ENCODE assay signal across 12 cellular contexts in genomic region chrX:30576881-30577280, GRCh38. TPM values are rescaled to one million over a fixed set of nuclear protein-coding genes. Genes with fewer than 3 reads are reported as not detected.
DNase-seq lines count a peak whose midpoint lies in the region; ATAC-seq and TF ChIP-seq lines count a peak whose summit lies in the region.
"Had no signal": no experiment of that assay in that cellular context is flagged by ENCODE, and none has a peak within 500 bp of the region (broad histone marks: within the 10 kb centered on the region; RNA-seq: fewer than 3 reads in every experiment).

No MANE protein-coding gene starts in this region.

- H3K36me3 Mint-ChIP-seq in activated T-helper 2 cell treated with anti-CD3 and anti-CD28 coated beads, Interferon-gamma antibody, Interleukin-2, Interleukin-4, amounts not matched to agents 10 μg/mL and 5 μg/mL and 100 μg/mL, durations not matched to agents 14 hours and 24 hours and 36 hours (ENCODE audit: low read depth), result peaks cover 18% of the 10 kb centered on the region

- no peak for ATAC-seq in GM18861 (IDR thresholded peaks at IDR 0.05; ENCODE audit: unreplicated experiment)
- ATAC-seq: esophagus mucosa had no signal

- TF ChIP-seq CTCF in GM06990 (IDR thresholded peaks at IDR 0.05; ENCODE audit: insufficient read depth, low read length, poor library complexity, severe bottlenecking) (no peak), HL-60 (IDR thresholded peaks at IDR 0.05; ENCODE audit: insufficient read depth, low read length) (no peak), neutrophil (IDR thresholded peaks at IDR 0.05) (no peak)

- H3K4me3 ChIP-seq in GM06990 (replicated peaks; ENCODE audit: low read depth, low read length) (peak overlapping the region; percentile 56), HL-60 (replicated peaks; ENCODE audit: insufficient read depth, low read length) (peak overlapping the region; percentile 49), neutrophil (ENCODE audit: low read depth in 1 of 2, low read length in 1 of 2) (peak overlapping the region; percentile 65 to 69)

- H3K27ac Mint-ChIP-seq in activated T-helper 2 cell treated with anti-CD3 and anti-CD28 coated beads, Interferon-gamma antibody, Interleukin-2, Interleukin-4, amounts not matched to agents 10 μg/mL and 5 μg/mL and 100 μg/mL, durations not matched to agents 14 hours and 24 hours and 36 hours, result peak overlapping the region; percentile 96
- H3K27ac Mint-ChIP-seq: nephron progenitor cell had no signal

- no peak for DNase-seq in GM06990 (ENCODE audit: extremely low read depth, insufficient read length)
- DNase-seq in HL-60 (ENCODE audit: low read depth in 1 of 2, low spot score in 1 of 2), result peak in 1 of 2 experiments; percentile 20
- no peak for DNase-seq in activated T-helper 2 cell treated with anti-CD3 and anti-CD28 coated beads, Interferon-gamma antibody, Interleukin-2, Interleukin-4, amounts not matched to agents 10 μg/mL and 5 μg/mL and 100 μg/mL, durations not matched to agents 14 hours and 24 hours and 36 hours (ENCODE audit: low spot score)
- DNase-seq in cardiac septum (ENCODE audit: low spot score), result no peak
- DNase-seq in NCI-H1105 treated with DMSO at 0.1 percent for 48 hours (lab: John Stamatoyannopoulos, UW), result no peak
- DNase-seq in NCI-H1930 (lab: John Stamatoyannopoulos, UW), result no peak
- DNase-seq: DMS153, NCI-H446, nephron progenitor cell had no signal

- H3K27me3 ChIP-seq in GM06990 (replicated peaks; ENCODE audit: control insufficient read depth, insufficient read depth, low read length) (no peaks in the 10 kb centered on the region), HL-60 (ENCODE audit: insufficient read depth, poor library complexity, severe bottlenecking) (no peaks in the 10 kb centered on the region), neutrophil (no peaks in the 10 kb centered on the region)

- peak overlapping the region; percentile 92 for H3K4me3 Mint-ChIP-seq in activated T-helper 2 cell treated with anti-CD3 and anti-CD28 coated beads, Interferon-gamma antibody, Interleukin-2, Interleukin-4, amounts not matched to agents 10 μg/mL and 5 μg/mL and 100 μg/mL, durations not matched to agents 14 hours and 24 hours and 36 hours (ENCODE audit: low read depth)
- H3K4me3 Mint-ChIP-seq: nephron progenitor cell had no signal

- H3K4me1 Mint-ChIP-seq in activated T-helper 2 cell treated with anti-CD3 and anti-CD28 coated beads, Interferon-gamma antibody, Interleukin-2, Interleukin-4, amounts not matched to agents 10 μg/mL and 5 μg/mL and 100 μg/mL, durations not matched to agents 14 hours and 24 hours and 36 hours (ENCODE audit: low read depth), result peaks cover 19% of the 10 kb centered on the region
- H3K4me1 Mint-ChIP-seq: nephron progenitor cell had no signal

- H3K27ac ChIP-seq in HL-60 (replicated peaks) (peak overlapping the region; percentile 93), neutrophil (peak overlapping the region; percentile 96)

- intact Hi-C loops in activated T-helper 2 cell treated with anti-CD3 and anti-CD28 coated beads, Interferon-gamma antibody, Interleukin-2, Interleukin-4, amounts not matched to agents 10 μg/mL and 5 μg/mL and 100 μg/mL, durations not matched to agents 14 hours and 24 hours and 36 hours (cut with micrococcal nuclease), result loop anchor here (1.0 to 5.0 kb wide), 5 partner anchors 14 to 310 kb away; partner anchors contain the start of gene TAB3
- intact Hi-C loops in cardiac septum (cut with DNase I), result no loop called here

- peaks cover 44% of the 10 kb centered on the region in 2 experiments for H3K4me1 ChIP-seq in neutrophil (ENCODE audit: control insufficient read depth in 1 of 2, insufficient read depth in 1 of 2, low read depth in 1 of 2, low read length in 1 of 2)

- no peaks in the 10 kb centered on the region for H3K36me3 ChIP-seq in GM06990 (ENCODE audit: control insufficient read depth, insufficient read depth, low read length)
- no peaks in the 10 kb centered on the region for H3K36me3 ChIP-seq in neutrophil

- no peaks in the 10 kb centered on the region for H3K27me3 Mint-ChIP-seq in activated T-helper 2 cell treated with anti-CD3 and anti-CD28 coated beads, Interferon-gamma antibody, Interleukin-2, Interleukin-4, amounts not matched to agents 10 μg/mL and 5 μg/mL and 100 μg/mL, durations not matched to agents 14 hours and 24 hours and 36 hours (ENCODE audit: low read depth)

- H3K9me3 Mint-ChIP-seq in activated T-helper 2 cell treated with anti-CD3 and anti-CD28 coated beads, Interferon-gamma antibody, Interleukin-2, Interleukin-4, amounts not matched to agents 10 μg/mL and 5 μg/mL and 100 μg/mL, durations not matched to agents 14 hours and 24 hours and 36 hours, result no peaks in the 10 kb centered on the region
- H3K9me3 Mint-ChIP-seq: nephron progenitor cell had no signal

- no peaks in the 10 kb centered on the region for H3K9me3 ChIP-seq in neutrophil

RNA-seq across cellular contexts. Expression of gene TASL, which starts 0.7 kb away (rescaled TPM):
- 5.2 and 5.4 TPM in 2 replicates for total RNA-seq in activated T-helper 2 cell treated with anti-CD3 and anti-CD28 coated beads, Interferon-gamma antibody, Interleukin-2, Interleukin-4, amounts not matched to agents 10 μg/mL and 5 μg/mL and 100 μg/mL, durations not matched to agents 14 hours and 24 hours and 36 hours
- 0.22 TPM for total RNA-seq in cardiac septum
